In the genomic region with DNA sequence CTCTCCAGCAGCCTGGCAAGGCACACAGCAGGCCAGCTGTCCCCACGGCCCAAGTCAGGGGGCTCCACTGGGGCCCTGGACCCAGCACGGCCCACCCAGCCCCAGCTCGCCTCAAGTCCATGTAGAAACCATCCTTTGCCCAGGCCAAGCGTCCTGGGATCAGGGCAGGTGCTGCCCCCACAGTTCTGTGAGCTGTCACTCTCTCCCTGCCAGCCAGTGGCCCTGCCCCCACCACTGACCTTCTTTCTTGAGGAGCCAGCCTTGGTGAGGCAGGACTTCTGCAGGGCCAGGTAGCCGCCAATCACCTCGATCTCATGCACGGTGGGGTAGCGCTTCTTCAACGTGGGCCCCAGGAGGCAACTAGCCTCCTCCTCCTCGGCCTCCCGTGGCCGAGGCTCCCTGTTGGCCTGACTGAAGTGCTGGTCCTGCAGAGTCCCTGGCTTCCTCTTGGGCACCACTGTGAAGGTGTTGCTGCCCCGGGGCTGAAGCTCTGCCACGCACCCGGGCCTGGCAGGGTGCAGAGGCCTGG, we compare ENCODE assay signal across 9 cellular contexts. TPM values are rescaled to one million over a fixed set of nuclear protein-coding genes. Genes with fewer than 3 reads are reported as not detected.
DNase-seq lines count a peak whose midpoint lies in the region; ATAC-seq and TF ChIP-seq lines count a peak whose summit lies in the region.
"Had no signal": no experiment of that assay in that cellular context is flagged by ENCODE, and none has a peak within 500 bp of the region (broad histone marks: within the 10 kb centered on the region; RNA-seq: fewer than 3 reads in every experiment).

No MANE protein-coding gene starts in this region.

- ATAC-seq in HCT116 (no peak), HG02642 (IDR thresholded peaks at IDR 0.05; ENCODE audit: poor library complexity, unreplicated experiment) (no peak), HG03095 (IDR thresholded peaks at IDR 0.05; ENCODE audit: unreplicated experiment) (no peak)

- WGBS in adrenal gland, 4 donors = 51 to 80% (median 57%) methylated on average over 2 to 15 of the region's 15 CpGs

- H3K79me2 ChIP-seq in HCT116 (ENCODE audit: insufficient read depth, low read length) = peaks cover 30% of the 10 kb centered on the region

- no peaks in the 10 kb centered on the region for H3K36me3 ChIP-seq in HCT116 (ENCODE audit: control insufficient read depth in 1 of 2, insufficient read depth in 2 of 2, low read length in 2 of 2)
- H3K36me3 ChIP-seq in adrenal gland (replicated peaks in 1 of 2) = no peaks in the 10 kb centered on the region

- POLR2A ChIA-PET in AG04449 (lab: Yijun Ruan, JAX) = interaction anchor here (0.5 to 1.5 kb wide), 2 partner anchors 10 to 25 kb away, joined by 3 to 5 read pairs; a partner anchor contains a TSS
- POLR2A ChIA-PET in HCT116 (lab: Charles Lee) = interaction anchor here (2.6 kb wide), 1 partner anchor 10 kb away, joined by 20 read pairs; a partner anchor contains a TSS

- no peak overlapping the region for H3K9ac ChIP-seq in HCT116 (ENCODE audit: low read length)

- no peak for TF ChIP-seq RAD21 in HCT116 (IDR thresholded peaks at IDR 0.05; ENCODE audit: low read depth)

- H3K4me3 Mint-ChIP-seq in mesothelial cell of epicardium = peak overlapping the region; percentile 48

- RAD21 ChIA-PET in HCT116 (lab: Charles Lee; ENCODE audit: low non-redundant PET in 1 of 2, low total read pairs in 2 of 2, uncharacterized antibody in 2 of 2, unreplicated experiment in 2 of 2) = interaction anchor here in 1 of 2 experiments (0.9 kb wide), 1 partner anchor 42 kb away, joined by 7 read pairs; no protein-coding TSS in a partner anchor

- H3K36me3 Mint-ChIP-seq in mesothelial cell of epicardium = no peaks in the 10 kb centered on the region

- no peaks in the 10 kb centered on the region for H3K9me2 ChIP-seq in HCT116 (ENCODE audit: insufficient read depth)

- no peak for TF ChIP-seq CTCF in AG04449 (IDR thresholded peaks at IDR 0.05; ENCODE audit: insufficient read depth, low read length, missing control alignments)
- TF ChIP-seq CTCF in HCT116 (IDR thresholded peaks at IDR 0.05 in 2 of 3, conservative IDR thresholded peaks at IDR 0.05 in 1 of 3; ENCODE audit: borderline replicate concordance in 1 of 3, insufficient read depth in 1 of 3, low read depth in 2 of 3, low read length in 2 of 3) = no peak
- no peak for TF ChIP-seq CTCF in mesothelial cell of epicardium (IDR thresholded peaks at IDR 0.05; ENCODE audit: unreplicated experiment)
- TF ChIP-seq CTCF in adrenal gland (IDR thresholded peaks at IDR 0.05) = no peak

- CTCF ChIA-PET in AG04449 (lab: Yijun Ruan, JAX) (interaction anchor here (1.0 to 2.5 kb wide), 3 partner anchors 10 to 38 kb away, joined by 6 to 15 read pairs (median 7); a partner anchor contains a TSS), HCT116 (lab: Charles Lee) (no interaction called here)

- H3K4me3 ChIP-seq in AG04449 (ENCODE audit: low read depth, low read length) (peak overlapping the region; percentile 57), HCT116 (replicated peaks in 1 of 2; ENCODE audit: low read depth in 1 of 2, low read length in 2 of 2) (no peak overlapping the region), adrenal gland (no peak overlapping the region)

- H3K9me3 Mint-ChIP-seq in mesothelial cell of epicardium = no peaks in the 10 kb centered on the region

- no peaks in the 10 kb centered on the region for H3K27me3 Mint-ChIP-seq in mesothelial cell of epicardium (ENCODE audit: low read depth)

- no peak for DNase-seq in AG04449 (ENCODE audit: low read depth, low spot score)
- DNase-seq in HCT116 (ENCODE audit: low read depth, low spot score) = no peak
- DNase-seq in caudate nucleus (lab: John Stamatoyannopoulos, UW) = peak in 2 of 61 donors; percentile 50 to 72
- no peak for DNase-seq in mesothelial cell of epicardium (ENCODE audit: low spot score in 2 of 2, unreplicated experiment in 2 of 2)
- no peak for DNase-seq in KBM-7
- DNase-seq in adrenal gland = no peak
- DNase-seq: SHP77 had no signal

- H3K27ac ChIP-seq in HCT116 (ENCODE audit: low read depth, low read length) (peak overlapping the region; percentile 35; the same call in 1 of the 2 replicates), caudate nucleus (ENCODE audit: low read depth, low read length) (peak overlapping the region; percentile 73), adrenal gland (no peak overlapping the region)

- H3K4me1 ChIP-seq in HCT116 (ENCODE audit: control insufficient read depth in 1 of 2, insufficient read depth in 2 of 2, low read length in 2 of 2) (peaks cover 34 to 57% of the 10 kb centered on the region in 2 experiments), adrenal gland (replicated peaks in 1 of 2) (peaks cover 6 to 45% of the 10 kb centered on the region in 2 donors)

- no peaks in the 10 kb centered on the region for H3K9me3 ChIP-seq in HCT116 (ENCODE audit: control insufficient read depth in 1 of 2, insufficient read depth in 1 of 2, low read depth in 1 of 2, low read length in 2 of 2)
- H3K9me3 ChIP-seq in adrenal gland (replicated peaks in 1 of 3) = no peaks in the 10 kb centered on the region

- TSS peak; percentile 23 for BruUV-seq in HCT116 (replicated peaks; lab: Mats Ljungman, UMichigan)

- peaks cover 33% of the 10 kb centered on the region for H3K4me1 Mint-ChIP-seq in mesothelial cell of epicardium

- in situ Hi-C loops in KBM-7 (cut with MboI; ENCODE audit: low pct_unique_long_range_greater_than_20kb, low sequenced_read_pairs) = no loop called here

- H3K27me3 ChIP-seq in HCT116 (ENCODE audit: insufficient read depth, low read length) (no peaks in the 10 kb centered on the region), adrenal gland (no peaks in the 10 kb centered on the region)

- H3K27ac Mint-ChIP-seq in mesothelial cell of epicardium = no peak overlapping the region

- TF ChIP-seq POLR2A in HCT116 (IDR thresholded peaks at IDR 0.05; ENCODE audit: borderline replicate concordance, extremely low read depth, insufficient read depth, insufficient read length) = no peak
- no peak for TF ChIP-seq POLR2A in adrenal gland (IDR thresholded peaks at IDR 0.05)

- no peaks in the 10 kb centered on the region for H4K20me1 ChIP-seq in HCT116 (ENCODE audit: insufficient read depth)

- intact Hi-C loops in HCT116 (cut with micrococcal nuclease) = no loop called here
- intact Hi-C loops in adrenal gland (cut with DNase I) = no loop called here

- H3K4me2 ChIP-seq in HCT116 (ENCODE audit: low read length) = peak overlapping the region; percentile 63

- no peak overlapping the region for H2AFZ ChIP-seq in HCT116 (ENCODE audit: low read depth, low read length, poor library complexity, severe bottlenecking)

TF ChIP-seq in HCT116, 20 proteins besides CTCF, POLR2A, EP300 and RAD21:
- no peak for TF ChIP-seq YY1 (IDR thresholded peaks at IDR 0.05; ENCODE audit: extremely low read depth, insufficient replicate concordance, low read depth, low read length)
- TF ChIP-seq JUND (IDR thresholded peaks at IDR 0.05) = no peak
- no peak for TF ChIP-seq ZFX (IDR thresholded peaks at IDR 0.05)

RNA-seq across cellular contexts. Expression of a gene that starts 1.7 kb away (rescaled TPM):
- 24.9 TPM for total RNA-seq in HCT116 (2021; ENCODE audit: unreplicated experiment)
- 14.4 and 15.3 TPM in 2 replicates for polyA plus RNA-seq in HCT116 (2012)
- total RNA-seq in mesothelial cell of epicardium = 16.7 to 18.5 TPM (median 17.6 TPM) in 3 replicates
- 10 to 100 TPM in 5 of 8 donors, 1 to 10 TPM in 3; 5.0 to 23.5 (median 11.0) TPM for total RNA-seq in adrenal gland
- 1 to 10 TPM; 1.4 to 7.6 (median 3.4) TPM for polyA plus RNA-seq in adrenal gland

RNA-seq across cellular contexts. Expression of a gene that starts 6.6 kb away (rescaled TPM):
- total RNA-seq in HCT116 (2021; ENCODE audit: unreplicated experiment) (45.0 TPM), mesothelial cell of epicardium (32.7 to 35.5 TPM (median 33.0 TPM) in 3 replicates), adrenal gland (10 to 100 TPM; 35.8 to 48.4 (median 42.3) TPM)
- polyA plus RNA-seq in HCT116 (2012) = 24.0 and 32.2 TPM in 2 replicates
- 10 to 100 TPM; 21.7 to 30.2 (median 28.4) TPM for polyA plus RNA-seq in adrenal gland

RNA-seq across cellular contexts. Expression of a gene that starts 6.7 kb away (rescaled TPM):
- total RNA-seq in HCT116 (2021; ENCODE audit: unreplicated experiment) = 28.4 TPM
- 9.7 and 10.8 TPM in 2 replicates for polyA plus RNA-seq in HCT116 (2012)
- 22.4 to 24.3 TPM (median 23.5 TPM) in 3 replicates for total RNA-seq in mesothelial cell of epicardium
- 10 to 100 TPM in 7 of 8 donors, 1 to 10 TPM in 1; 9.5 to 21.4 (median 13.7) TPM for total RNA-seq in adrenal gland
- 10 to 100 TPM in 2 of 3 donors, 1 to 10 TPM in 1; 1.6 to 36.4 (median 14.9) TPM for polyA plus RNA-seq in adrenal gland

RNA-seq across cellular contexts. Expression of a gene that starts 10.3 kb away (rescaled TPM):
- total RNA-seq in HCT116 (2021; ENCODE audit: unreplicated experiment) = 84.7 TPM
- 101 and 102 TPM in 2 replicates for polyA plus RNA-seq in HCT116 (2012)
- 40.9 to 43.8 TPM (median 42.8 TPM) in 3 replicates for total RNA-seq in mesothelial cell of epicardium
- 10 to 100 TPM; 50.0 to 98.1 (median 65.4) TPM for total RNA-seq in adrenal gland
- polyA plus RNA-seq in adrenal gland = 100 to 1,000 TPM in 2 of 3 donors, 10 to 100 TPM in 1; 13.2 to 138 (median 127) TPM

RNA-seq across cellular contexts. Expression of a gene that starts 10.5 kb away (rescaled TPM):
- total RNA-seq in HCT116 (2021; ENCODE audit: unreplicated experiment) = 75.5 TPM
- 54.9 and 61.4 TPM in 2 replicates for polyA plus RNA-seq in HCT116 (2012)
- 86.1 to 89.3 TPM (median 87.1 TPM) in 3 replicates for total RNA-seq in mesothelial cell of epicardium
- 10 to 100 TPM; 21.2 to 72.1 (median 32.0) TPM for total RNA-seq in adrenal gland
- 100 to 1,000 TPM in 1 of 3 donors, 10 to 100 TPM in 1, 1 to 10 TPM in 1; 7.1 to 162 (median 89.7) TPM for polyA plus RNA-seq in adrenal gland

Comparison
In these comparisons a context has a peak if more than half of its experiments do, and no peak if none do; other contexts are left out.
1. H3K27ac ChIP-seq: peak in HCT116 (single experiment) and caudate nucleus (single experiment); none in adrenal gland (0 of 5).